In genomic region chr12:62603811-62604098, GRCh38 we compare ENCODE assay signal across 8 cellular contexts.
DNase-seq lines count a peak whose midpoint lies in the region; ATAC-seq and TF ChIP-seq lines count a peak whose summit lies in the region.

No MANE protein-coding gene starts in this region.

- H3K27ac ChIP-seq in Karpas-422 (ENCODE audit: low read length) (peak overlapping the region; percentile 88), colonic mucosa (peak overlapping the region; percentile 99)
- peak overlapping the region; percentile 99 for H3K27ac ChIP-seq in naive thymus-derived CD4-positive, alpha-beta T cell (ENCODE audit: low read depth, low read length)

- H3K4me1 ChIP-seq in Karpas-422 (ENCODE audit: low read length) (peaks cover 36% of the 10 kb centered on the region), colonic mucosa (no peaks in the 10 kb centered on the region)
- peaks cover 12% of the 10 kb centered on the region in 2 donors for H3K4me1 ChIP-seq in naive thymus-derived CD4-positive, alpha-beta T cell (ENCODE audit: control insufficient read depth in 2 of 2, insufficient read depth in 2 of 2, low read length in 2 of 2)

- H3K79me2 ChIP-seq in Karpas-422 (ENCODE audit: low read length): peaks cover 19% of the 10 kb centered on the region

- no peaks in the 10 kb centered on the region for H3K9me3 Mint-ChIP-seq in naive thymus-derived CD4-positive, alpha-beta T cell

- H3K9ac ChIP-seq in Karpas-422 (ENCODE audit: low read length) (peak overlapping the region; percentile 88), colonic mucosa (ENCODE audit: low read depth in 2 of 2, low read length in 2 of 2) (peak overlapping the region; percentile 72 to 76)

- H2AFZ ChIP-seq in Karpas-422 (ENCODE audit: low read length): no peak overlapping the region

- H3K4me3 Mint-ChIP-seq in naive thymus-derived CD4-positive, alpha-beta T cell: peak overlapping the region; percentile 77 to 97 (median 91)

- CTCF ChIA-PET in AG04449 (lab: Yijun Ruan, JAX): interaction anchor here (0.8 to 2.8 kb wide), 12 partner anchors 11 to 192 kb away, joined by 3 to 41 read pairs (median 4); no protein-coding TSS in a partner anchor
- CTCF ChIA-PET in naive thymus-derived CD4-positive, alpha-beta T cell (lab: Charles Lee): interaction anchor here (1.3 to 1.4 kb wide), 2 partner anchors 11 to 21 kb away, joined by 3 to 5 read pairs; no protein-coding TSS in a partner anchor

- H4K20me1 ChIP-seq in Karpas-422 (ENCODE audit: insufficient read depth, low read depth, low read length): no peaks in the 10 kb centered on the region; the same call in 1 of the 2 replicates

- peak overlapping the region; percentile 86 for H3K4me2 ChIP-seq in Karpas-422 (ENCODE audit: low read depth, low read length, poor library complexity, severe bottlenecking)

- H3K36me3 ChIP-seq in Karpas-422 (ENCODE audit: insufficient read depth, low read length) (no peaks in the 10 kb centered on the region), colonic mucosa (no peaks in the 10 kb centered on the region)
- H3K36me3 ChIP-seq in naive thymus-derived CD4-positive, alpha-beta T cell (ENCODE audit: control insufficient read depth in 2 of 3, insufficient read depth in 3 of 3, low read length in 3 of 3): peaks cover 0 to 8% (median 0%) of the 10 kb centered on the region in 3 experiments

- intact Hi-C loops in colonic mucosa (cut with DNase I): loop anchor here (5.0 kb wide), 2 partner anchors 189 to 341 kb away; partner anchors contain the start of gene USP15
- intact Hi-C loops in naive thymus-derived CD4-positive, alpha-beta T cell (cut with micrococcal nuclease): loop anchor here (1.0 to 10.0 kb wide), 14 partner anchors 22 to 1851 kb away; partner anchors contain the start of genes KICS2 (in 2 of the 2), MON2 (in 1 of the 2), TBK1 (in 1 of the 2) and USP15 (in 1 of the 2)

- POLR2A ChIA-PET in AG04449 (lab: Yijun Ruan, JAX): interaction anchor here (0.7 to 2.7 kb wide), 17 partner anchors 15 to 191 kb away, joined by 3 to 19 read pairs (median 4); no protein-coding TSS in a partner anchor
- POLR2A ChIA-PET in naive thymus-derived CD4-positive, alpha-beta T cell (lab: Charles Lee): interaction anchor here (0.8 to 2.5 kb wide), 7 partner anchors 10 to 140 kb away, joined by 3 to 21 read pairs (median 4); partner anchors contain the start of gene MON2

- ATAC-seq in naive thymus-derived CD4-positive, alpha-beta T cell: no peak
- ATAC-seq in HG02763 (IDR thresholded peaks at IDR 0.05; ENCODE audit: unreplicated experiment): no peak

- peak overlapping the region; percentile 90 for H3K4me3 ChIP-seq in AG04449 (ENCODE audit: low read depth, low read length)
- peak overlapping the region; percentile 88 for H3K4me3 ChIP-seq in Karpas-422 (ENCODE audit: low read length)
- peak overlapping the region; percentile 69 for H3K4me3 ChIP-seq in colonic mucosa
- peak overlapping the region; percentile 93 for H3K4me3 ChIP-seq in naive thymus-derived CD4-positive, alpha-beta T cell (ENCODE audit: low read length)

- H3K4me1 Mint-ChIP-seq in naive thymus-derived CD4-positive, alpha-beta T cell: peaks cover 10 to 43% (median 29%) of the 10 kb centered on the region in 7 donors

- no peaks in the 10 kb centered on the region for H3K9me2 ChIP-seq in Karpas-422 (replicated peaks; ENCODE audit: insufficient read depth, low read length)

- H3K27me3 ChIP-seq in Karpas-422 (ENCODE audit: low read length): no peaks in the 10 kb centered on the region
- no peaks in the 10 kb centered on the region for H3K27me3 ChIP-seq in colonic mucosa
- H3K27me3 ChIP-seq in naive thymus-derived CD4-positive, alpha-beta T cell (ENCODE audit: control insufficient read depth in 2 of 2, insufficient read depth in 2 of 2, low read length in 2 of 2): no peaks in the 10 kb centered on the region

- DNase-seq in AG04449 (ENCODE audit: low read depth, low spot score) (no peak), Karpas-422 (no peak), colonic mucosa (no peak), AG08396 (ENCODE audit: low spot score) (no peak), NCI-H2196 (lab: John Stamatoyannopoulos, UW; ENCODE audit: unreplicated experiment) (no peak)
- no peak for DNase-seq in naive thymus-derived CD4-positive, alpha-beta T cell
- DNase-seq in central memory CD4-positive, alpha-beta T cell: no peak

- peaks cover 0 to 12% (median 0%) of the 10 kb centered on the region in 5 donors for H3K36me3 Mint-ChIP-seq in naive thymus-derived CD4-positive, alpha-beta T cell

- no peaks in the 10 kb centered on the region for H3K27me3 Mint-ChIP-seq in naive thymus-derived CD4-positive, alpha-beta T cell

- TF ChIP-seq CTCF in AG04449 (IDR thresholded peaks at IDR 0.05; ENCODE audit: insufficient read depth, low read length, missing control alignments) (no peak), colonic mucosa (IDR thresholded peaks at IDR 0.05) (no peak)

- H3K9me3 ChIP-seq in Karpas-422 (ENCODE audit: low read length) (no peaks in the 10 kb centered on the region), colonic mucosa (no peaks in the 10 kb centered on the region)
- no peaks in the 10 kb centered on the region for H3K9me3 ChIP-seq in naive thymus-derived CD4-positive, alpha-beta T cell (ENCODE audit: control insufficient read depth in 2 of 3, low read length in 3 of 3)

- H3K27ac Mint-ChIP-seq in naive thymus-derived CD4-positive, alpha-beta T cell: peak overlapping the region; percentile 84 to 100 (median 99)
